ENCODE assay signal across 19 cellular contexts in genomic region chr18:70372450-70373061, GRCh38.
A peak's percentile ranks its signal among the peaks of the same experiment; 100 is the strongest.
DNase-seq lines count a peak whose midpoint lies in the region; ATAC-seq, FAIRE-seq and TF ChIP-seq lines count a peak whose summit lies in the region.
"Had no signal": no experiment of that assay in that cellular context is flagged by ENCODE, and none has a peak within 500 bp of the region (broad histone marks: within the 10 kb centered on the region; RNA-seq: fewer than 3 reads in every experiment).

No MANE protein-coding gene starts in this region.

- POLR2A ChIA-PET in MCF 10A (lab: Yijun Ruan, JAX) = interaction anchor here (0.7 to 2.8 kb wide), 15 partner anchors 9 to 167 kb away, joined by 3 to 20 read pairs (median 5); partner anchors contain the start of genes RTTN and SOCS6

- H3K9me3 Mint-ChIP-seq in MCF 10A (ENCODE audit: unreplicated experiment) (no peaks in the 10 kb centered on the region), astrocyte (ENCODE audit: unreplicated experiment) (no peaks in the 10 kb centered on the region)
- H3K9me3 Mint-ChIP-seq: activated CD8-positive, alpha-beta T cell treated with anti-CD3 and anti-CD28 coated beads for 36 hours; stimulated activated naive CD8-positive, alpha-beta T cell treated with anti-CD3 and anti-CD28 coated beads, Interleukin-15, Interleukin-2, amounts not matched to agents 100 ng/mL and 50 ng/mL, for 24 hours had no signal

- no peak overlapping the region for H3K4ac ChIP-seq in mesenchymal stem cell (ENCODE audit: low read depth in 1 of 2, low read length in 2 of 2)

- H3K36me3 Mint-ChIP-seq in MCF 10A (ENCODE audit: insufficient read depth, unreplicated experiment) (no peaks in the 10 kb centered on the region), astrocyte (ENCODE audit: low read depth, unreplicated experiment) (no peaks in the 10 kb centered on the region)

- TSS peak; percentile 68 for BruUV-seq in MCF 10A (replicated peaks; lab: Mats Ljungman, UMichigan)

- H3K79me1 ChIP-seq in mesenchymal stem cell (replicated peaks; ENCODE audit: low read length, poor library complexity, severe bottlenecking) = no peaks in the 10 kb centered on the region

- no peak for TF ChIP-seq CTCF in MCF 10A (IDR thresholded peaks at IDR 0.05; ENCODE audit: unreplicated experiment)
- no peak for TF ChIP-seq CTCF in breast epithelium (IDR thresholded peaks at IDR 0.05)
- TF ChIP-seq CTCF in astrocyte (IDR thresholded peaks at IDR 0.05; ENCODE audit: insufficient read depth, low read depth, low read length) = no peak
- no peak for TF ChIP-seq CTCF in body of pancreas (IDR thresholded peaks at IDR 0.05)

- no peaks in the 10 kb centered on the region for H4K20me1 ChIP-seq in astrocyte (ENCODE audit: insufficient read depth, low read length)

- intact Hi-C loops in MCF 10A (cut with micrococcal nuclease) (loop anchor here (5.0 kb wide), 1 partner anchor 50 kb away; no protein-coding TSS in a partner anchor), breast epithelium (cut with DNase I; ENCODE audit: low total_unique reads) (no loop called here), body of pancreas (cut with DNase I) (no loop called here)

- no peak overlapping the region for H2BK120ac ChIP-seq in mesenchymal stem cell (ENCODE audit: low read depth, low read length)

- H3K9ac ChIP-seq in astrocyte (ENCODE audit: low read length) = no peak overlapping the region
- H3K9ac ChIP-seq in mesenchymal stem cell (ENCODE audit: low read length) = peak overlapping the region; percentile 59

- H3K79me2 ChIP-seq in astrocyte (ENCODE audit: insufficient read depth, low read length) = no peaks in the 10 kb centered on the region

- no peak overlapping the region for H4K8ac ChIP-seq in mesenchymal stem cell (ENCODE audit: low read length)

- TF ChIP-seq POLR2A in breast epithelium (IDR thresholded peaks at IDR 0.05) = no peak
- no peak for TF ChIP-seq POLR2A in body of pancreas (IDR thresholded peaks at IDR 0.05)

- peak overlapping the region in 1 of 2 experiments; percentile 8 for H3K18ac ChIP-seq in mesenchymal stem cell (ENCODE audit: low read depth in 1 of 2, low read length in 2 of 2)

- CTCF ChIA-PET in MCF 10A (lab: Yijun Ruan, JAX) = interaction anchor here (0.8 to 1.8 kb wide), 7 partner anchors 9 to 177 kb away, joined by 3 to 11 read pairs (median 4); no protein-coding TSS in a partner anchor

- no peak overlapping the region for H2BK12ac ChIP-seq in mesenchymal stem cell (ENCODE audit: low read length in 2 of 2)

- H3K4me2 ChIP-seq in astrocyte (ENCODE audit: low read length) (peak overlapping the region; percentile 57), mesenchymal stem cell (ENCODE audit: low read length, poor library complexity, severe bottlenecking) (peak overlapping the region; percentile 35)

- H2AK5ac ChIP-seq in mesenchymal stem cell (ENCODE audit: low read length, severe bottlenecking) = no peak overlapping the region

- H3K4me3 Mint-ChIP-seq in MCF 10A (ENCODE audit: unreplicated experiment) (peak overlapping the region; percentile 11), astrocyte (ENCODE audit: unreplicated experiment) (no peak overlapping the region)
- H3K4me3 Mint-ChIP-seq: activated CD8-positive, alpha-beta T cell treated with anti-CD3 and anti-CD28 coated beads for 36 hours; stimulated activated naive CD8-positive, alpha-beta T cell treated with anti-CD3 and anti-CD28 coated beads, Interleukin-15, Interleukin-2, amounts not matched to agents 100 ng/mL and 50 ng/mL, for 24 hours had no signal

- H2BK5ac ChIP-seq in mesenchymal stem cell (ENCODE audit: low read depth, low read length, poor library complexity, severe bottlenecking) = no peak overlapping the region

- no peaks in the 10 kb centered on the region for H3K27me3 ChIP-seq in breast epithelium
- no peaks in the 10 kb centered on the region for H3K27me3 ChIP-seq in astrocyte (ENCODE audit: insufficient read depth, low read length)
- H3K27me3 ChIP-seq in mesenchymal stem cell (ENCODE audit: control insufficient read depth in 1 of 2, insufficient read depth in 1 of 2, low read length in 2 of 2) = no peaks in the 10 kb centered on the region
- no peaks in the 10 kb centered on the region for H3K27me3 ChIP-seq in body of pancreas
- H3K27me3 ChIP-seq: MG63, tibial artery had no signal

- no peak for FAIRE-seq in astrocyte (lab: Jason Lieb, UNC)

- no peak overlapping the region for H3K23ac ChIP-seq in mesenchymal stem cell (ENCODE audit: low read length in 2 of 2)

- ATAC-seq in HG03025 (IDR thresholded peaks at IDR 0.05; ENCODE audit: low FRiP score, unreplicated experiment) = no peak
- ATAC-seq in body of pancreas = no peak
- ATAC-seq: activated CD4-positive, CD25-positive, alpha-beta regulatory T cell treated with anti-CD3 and anti-CD28 coated beads, Interleukin-2, amount 50 U/mL, for 24 hours; activated CD8-positive, alpha-beta T cell treated with anti-CD3 and anti-CD28 coated beads for 36 hours had no signal

- 67% methylated on average over 3 of the region's 3 CpGs for WGBS in mesenchymal stem cell
- 75 to 81% methylated on average over 3 of the region's 3 CpGs for WGBS in body of pancreas, 2 donors

- no peak overlapping the region for H3K4me3 ChIP-seq in breast epithelium
- H3K4me3 ChIP-seq in astrocyte (ENCODE audit: insufficient read depth, low read depth, low read length) = no peak overlapping the region
- peak overlapping the region in 1 of 2 experiments; percentile 15 for H3K4me3 ChIP-seq in mesenchymal stem cell (ENCODE audit: insufficient read depth in 1 of 2, low read depth in 1 of 2, low read length in 2 of 2)
- no peak overlapping the region for H3K4me3 ChIP-seq in body of pancreas
- H3K4me3 ChIP-seq: MG63, tibial artery had no signal

- H2BK15ac ChIP-seq in mesenchymal stem cell (ENCODE audit: low read depth, poor library complexity, severe bottlenecking) = no peak overlapping the region

- H3K9me3 ChIP-seq in breast epithelium (no peaks in the 10 kb centered on the region), astrocyte (ENCODE audit: insufficient read depth, low read depth, low read length) (no peaks in the 10 kb centered on the region), mesenchymal stem cell (ENCODE audit: control insufficient read depth, low read length) (no peaks in the 10 kb centered on the region), body of pancreas (no peaks in the 10 kb centered on the region)
- H3K9me3 ChIP-seq: MG63, tibial artery had no signal

- H3K27me3 Mint-ChIP-seq in MCF 10A (ENCODE audit: insufficient read depth, unreplicated experiment) = no peaks in the 10 kb centered on the region
- H3K27me3 Mint-ChIP-seq in astrocyte (ENCODE audit: low read depth, unreplicated experiment) = no peaks in the 10 kb centered on the region

- H2AFZ ChIP-seq in astrocyte (ENCODE audit: low read depth, low read length) (no peak overlapping the region), mesenchymal stem cell (ENCODE audit: low read depth, low read length) (no peak overlapping the region)

- DNase-seq in MCF 10A (ENCODE audit: unreplicated experiment) (peak; percentile 18), breast epithelium (ENCODE audit: low spot score in 2 of 2) (no peak), astrocyte (ENCODE audit: low read depth) (no peak), mesenchymal stem cell (no peak), glomerular visceral epithelial cell (ENCODE audit: extremely low spot score) (no peak), body of pancreas (no peak), NCI-H1092 treated with DMSO at 0.1 percent for 48 hours (lab: John Stamatoyannopoulos, UW) (no peak)
- DNase-seq: activated CD8-positive, alpha-beta T cell treated with anti-CD3 and anti-CD28 coated beads for 36 hours; activated gamma-delta T cell; activated T-cell treated with anti-CD3 and anti-CD28 coated beads for 4 hours; hippocampal formation; MG63; NCI-H2171 treated with DMSO at 0.1 percent for 48 hours; tibial artery had no signal

- H3K4me1 Mint-ChIP-seq in MCF 10A (ENCODE audit: insufficient read depth, unreplicated experiment) (peaks cover 40% of the 10 kb centered on the region), astrocyte (ENCODE audit: low read depth, unreplicated experiment) (peaks cover 17% of the 10 kb centered on the region)

- H3K27ac Mint-ChIP-seq in MCF 10A (ENCODE audit: low read depth, unreplicated experiment) (peak overlapping the region; percentile 46), astrocyte (ENCODE audit: unreplicated experiment) (peak overlapping the region; percentile 43)
- H3K27ac Mint-ChIP-seq: activated CD8-positive, alpha-beta T cell treated with anti-CD3 and anti-CD28 coated beads for 36 hours; stimulated activated naive CD8-positive, alpha-beta T cell treated with anti-CD3 and anti-CD28 coated beads, Interleukin-15, Interleukin-2, amounts not matched to agents 100 ng/mL and 50 ng/mL, for 24 hours had no signal

- no peaks in the 10 kb centered on the region for H3K36me3 ChIP-seq in breast epithelium
- H3K36me3 ChIP-seq in astrocyte (ENCODE audit: insufficient read depth, low read length) = no peaks in the 10 kb centered on the region
- H3K36me3 ChIP-seq in mesenchymal stem cell (ENCODE audit: control insufficient read depth in 1 of 2, insufficient read depth in 2 of 2, low read depth in 1 of 2, low read length in 2 of 2) = no peaks in the 10 kb centered on the region
- no peaks in the 10 kb centered on the region for H3K36me3 ChIP-seq in body of pancreas (replicated peaks in 1 of 2; ENCODE audit: insufficient read depth in 1 of 2, low read depth in 2 of 2)
- H3K36me3 ChIP-seq: MG63, tibial artery had no signal

- H3K4me1 ChIP-seq in breast epithelium (no peaks in the 10 kb centered on the region), astrocyte (ENCODE audit: insufficient read depth, low read length) (peaks cover 23% of the 10 kb centered on the region), mesenchymal stem cell (ENCODE audit: control insufficient read depth, insufficient read depth, low read depth, low read length) (peaks cover 4% of the 10 kb centered on the region), body of pancreas (peaks cover 16% of the 10 kb centered on the region)

- no peak overlapping the region for H4K91ac ChIP-seq in mesenchymal stem cell (ENCODE audit: low read length)

- H3K14ac ChIP-seq in mesenchymal stem cell (ENCODE audit: low read length in 2 of 2) = no peak overlapping the region

- H3K27ac ChIP-seq in breast epithelium = peak overlapping the region in 1 of 2 donors; percentile 46
- H3K27ac ChIP-seq in astrocyte (ENCODE audit: low read depth, low read length) = peak overlapping the region; percentile 47
- no peak overlapping the region for H3K27ac ChIP-seq in mesenchymal stem cell (ENCODE audit: low read length, poor library complexity, severe bottlenecking)
- H3K27ac ChIP-seq in body of pancreas = no peak overlapping the region
- H3K27ac ChIP-seq: 22Rv1, RWPE1, tibial artery had no signal
